Comparison of ENCODE assay signal across 29 cellular contexts in genomic region chr5:104652271-104652861, GRCh38.
DNase-seq lines count a peak whose midpoint lies in the region; ATAC-seq and TF ChIP-seq lines count a peak whose summit lies in the region.
"Had no signal": no experiment of that assay in that cellular context is flagged by ENCODE, and none has a peak within 500 bp of the region (broad histone marks: within the 10 kb centered on the region; RNA-seq: fewer than 3 reads in every experiment).

No MANE protein-coding gene starts in this region.

- peaks cover 9% of the 10 kb centered on the region for H3K4me1 Mint-ChIP-seq in WTC11
- H3K4me1 Mint-ChIP-seq: activated CD4-positive, alpha-beta T cell treated with anti-CD3 and anti-CD28 coated beads, Interleukin-2, amount 10 ng/mL, durations not matched to agents 24 days and 14 days; IgD-negative memory B cell; naive thymus-derived CD8-positive, alpha-beta T cell; stimulated activated naive B cell treated with anti-CD40 and anti-IgM and Interleukin-4, amounts not matched to agents 10 μg/mL and 1 μg/mL and 100 μg/mL, for 72 hours had no signal

- H3K27me3 Mint-ChIP-seq in WTC11 (ENCODE audit: low read depth), result peaks cover 97% of the 10 kb centered on the region
- H3K27me3 Mint-ChIP-seq: activated CD4-positive, alpha-beta T cell treated with anti-CD3 and anti-CD28 coated beads, Interleukin-2, amount 10 ng/mL, durations not matched to agents 24 days and 14 days; activated naive CD8-positive, alpha-beta T cell; IgD-negative memory B cell; naive thymus-derived CD8-positive, alpha-beta T cell; stimulated activated naive B cell treated with anti-CD40 and anti-IgM and Interleukin-4, amounts not matched to agents 10 μg/mL and 1 μg/mL and 100 μg/mL, for 72 hours had no signal

- H3K9me3 ChIP-seq in aorta (ENCODE audit: control insufficient read depth, low read length) (no peaks in the 10 kb centered on the region), right lobe of liver (no peaks in the 10 kb centered on the region), prostate gland (no peaks in the 10 kb centered on the region)
- H3K9me3 ChIP-seq: Caco-2, suprapubic skin, upper lobe of right lung had no signal

- H3K4me1 ChIP-seq in aorta (ENCODE audit: control insufficient read depth in 1 of 2, insufficient read depth in 2 of 2, low read length in 2 of 2) (no peaks in the 10 kb centered on the region), right lobe of liver (no peaks in the 10 kb centered on the region), prostate gland (replicated peaks) (no peaks in the 10 kb centered on the region)
- H3K4me1 ChIP-seq: Caco-2, suprapubic skin, upper lobe of right lung had no signal

- no peak overlapping the region for H3K27ac Mint-ChIP-seq in WTC11
- H3K27ac Mint-ChIP-seq: activated CD4-positive, alpha-beta T cell treated with anti-CD3 and anti-CD28 coated beads, Interleukin-2, amount 10 ng/mL, durations not matched to agents 24 days and 14 days; activated naive CD8-positive, alpha-beta T cell; IgD-negative memory B cell; naive thymus-derived CD8-positive, alpha-beta T cell; stimulated activated naive B cell treated with anti-CD40 and anti-IgM and Interleukin-4, amounts not matched to agents 10 μg/mL and 1 μg/mL and 100 μg/mL, for 72 hours had no signal

- POLR2A ChIA-PET in WTC11 (lab: Charles Lee), result no interaction called here

- no peaks in the 10 kb centered on the region for H3K36me3 ChIP-seq in aorta (ENCODE audit: control insufficient read depth in 1 of 2, insufficient read depth in 2 of 2, low read length in 1 of 2)
- H3K36me3 ChIP-seq in right lobe of liver, result no peaks in the 10 kb centered on the region
- H3K36me3 ChIP-seq in prostate gland, result no peaks in the 10 kb centered on the region
- H3K36me3 ChIP-seq: suprapubic skin, upper lobe of right lung, WERI-Rb-1 had no signal

- no peak overlapping the region for H3K27ac ChIP-seq in aorta (ENCODE audit: low read depth in 1 of 2, low read length in 2 of 2)
- H3K27ac ChIP-seq in right lobe of liver, result no peak overlapping the region
- H3K27ac ChIP-seq in prostate gland, result no peak overlapping the region
- H3K27ac ChIP-seq: 22Rv1, PC-9, skin epidermis, suprapubic skin, upper lobe of right lung, WERI-Rb-1 had no signal

- CTCF ChIA-PET in WTC11 (lab: Charles Lee), result no interaction called here

- no peak overlapping the region for H3K4me3 Mint-ChIP-seq in WTC11
- H3K4me3 Mint-ChIP-seq: activated CD4-positive, alpha-beta T cell treated with anti-CD3 and anti-CD28 coated beads, Interleukin-2, amount 10 ng/mL, durations not matched to agents 24 days and 14 days; activated naive CD8-positive, alpha-beta T cell; IgD-negative memory B cell; naive thymus-derived CD8-positive, alpha-beta T cell; stimulated activated naive B cell treated with anti-CD40 and anti-IgM and Interleukin-4, amounts not matched to agents 10 μg/mL and 1 μg/mL and 100 μg/mL, for 72 hours had no signal

- intact Hi-C loops in Right ventricle myocardium inferior (cut with DNase I), result no loop called here
- intact Hi-C loops in left ventricle myocardium superior (cut with micrococcal nuclease), result no loop called here
- intact Hi-C loops in aorta (cut with DNase I), result no loop called here
- intact Hi-C loops in right lobe of liver (cut with DNase I), result no loop called here
- intact Hi-C loops in prostate gland (cut with DNase I), result no loop called here

- TF ChIP-seq CTCF in WTC11 (IDR thresholded peaks at IDR 0.05), result no peak
- TF ChIP-seq CTCF in right lobe of liver (IDR thresholded peaks at IDR 0.05), result no peak
- TF ChIP-seq CTCF in prostate gland (IDR thresholded peaks at IDR 0.05), result no peak

- WGBS in aorta, 2 donors, result 94 to 95% methylated on average over 5 of the region's 5 CpGs
- 60% methylated on average over 2 of the region's 5 CpGs for WGBS in right lobe of liver (ENCODE audit: insufficient coverage, low coverage, low lambda C conversion rate, missing lambda C conversion rate)
- 93% methylated on average over 5 of the region's 5 CpGs for WGBS in prostate gland

- no peak for TF ChIP-seq POLR2A in right lobe of liver (IDR thresholded peaks at IDR 0.05)
- TF ChIP-seq POLR2A in prostate gland (IDR thresholded peaks at IDR 0.05), result no peak

- DNase-seq in Right ventricle myocardium inferior (ENCODE audit: missing footprints) (peak; percentile 30), left ventricle myocardium superior (no peak), WTC11 (ENCODE audit: low spot score) (no peak), islet precursor cell (peak; percentile 78), aorta (no peak), right lobe of liver (no peak), NCI-H524 (lab: John Stamatoyannopoulos, UW) (no peak), prostate gland (ENCODE audit: low spot score) (no peak)
- DNase-seq: activated CD4-positive, alpha-beta T cell treated with anti-CD3 and anti-CD28 coated beads, Interleukin-2, amount 10 ng/mL, durations not matched to agents 24 days and 14 days; activated effector memory CD4-positive, alpha-beta T cell treated with Interleukin-2 at 50 U/mL for 16 hours; activated T-cell treated with anti-CD3 and anti-CD28 coated beads, Interleukin-2, amount 50 U/mL, for 1 hour; C1 segment of cervical spinal cord; Caco-2; DMS53; midbrain; naive thymus-derived CD8-positive, alpha-beta T cell; NCI-H1048; NCI-H1930; NCI-H526; SIG-M5; stimulated activated naive B cell treated with anti-CD40 and anti-IgM and Interleukin-4, amounts not matched to agents 10 μg/mL and 1 μg/mL and 100 μg/mL, for 72 hours; upper lobe of right lung; WERI-Rb-1 had no signal

- H3K27me3 ChIP-seq in aorta (ENCODE audit: control insufficient read depth in 1 of 2, insufficient read depth in 2 of 2, low read length in 1 of 2) (no peaks in the 10 kb centered on the region), right lobe of liver (no peaks in the 10 kb centered on the region), prostate gland (replicated peaks; ENCODE audit: insufficient read depth) (no peaks in the 10 kb centered on the region)
- H3K27me3 ChIP-seq: suprapubic skin, upper lobe of right lung had no signal

- no peaks in the 10 kb centered on the region for H3K9me3 Mint-ChIP-seq in WTC11

- no peaks in the 10 kb centered on the region for H3K36me3 Mint-ChIP-seq in WTC11
- H3K36me3 Mint-ChIP-seq: activated naive CD8-positive, alpha-beta T cell; IgD-negative memory B cell; naive thymus-derived CD8-positive, alpha-beta T cell; stimulated activated naive B cell treated with anti-CD40 and anti-IgM and Interleukin-4, amounts not matched to agents 10 μg/mL and 1 μg/mL and 100 μg/mL, for 72 hours had no signal

- H3K4me3 ChIP-seq in aorta (ENCODE audit: low read length in 2 of 2) (no peak overlapping the region), right lobe of liver (no peak overlapping the region), prostate gland (no peak overlapping the region)
- H3K4me3 ChIP-seq: PC-9, skin epidermis, suprapubic skin, upper lobe of right lung had no signal

- ATAC-seq in Right ventricle myocardium inferior (no peak), left ventricle myocardium superior (no peak), WTC11 (peak; percentile 76), aorta (ENCODE audit: low FRiP score) (peak; percentile 36), right lobe of liver (no peak)
- ATAC-seq: naive thymus-derived CD8-positive, alpha-beta T cell; stimulated activated naive B cell treated with anti-CD40 and anti-IgM and Interleukin-4, amounts not matched to agents 10 μg/mL and 1 μg/mL and 100 μg/mL, for 72 hours had no signal

TF ChIP-seq in WTC11, 78 proteins besides CTCF, POLR2A, EP300 and RAD21 (continues in another document):
- TF ChIP-seq ZNF317 (CRISPR knock-in tag; IDR thresholded peaks at IDR 0.05; ENCODE audit: borderline replicate concordance, low read depth), result no peak
- no peak for TF ChIP-seq TEAD4 (CRISPR knock-in tag; IDR thresholded peaks at IDR 0.05)
- TF ChIP-seq ZSCAN18 (CRISPR knock-in tag; IDR thresholded peaks at IDR 0.05), result no peak
- TF ChIP-seq MAX (CRISPR knock-in tag; IDR thresholded peaks at IDR 0.05), result no peak
- no peak for TF ChIP-seq CREM (CRISPR knock-in tag; IDR thresholded peaks at IDR 0.05)
- no peak for TF ChIP-seq ZMAT4 (CRISPR knock-in tag; IDR thresholded peaks at IDR 0.05)
- TF ChIP-seq ZBTB21 (CRISPR knock-in tag; IDR thresholded peaks at IDR 0.05; ENCODE audit: borderline replicate concordance), result no peak
- TF ChIP-seq HMGA2 (CRISPR knock-in tag; IDR thresholded peaks at IDR 0.05), result no peak
- no peak for TF ChIP-seq FOXP4 (CRISPR knock-in tag; IDR thresholded peaks at IDR 0.05)

Comparison
In these comparisons a context has a peak if more than half of its experiments do, and no peak if none do; other contexts are left out.
1. DNase-seq: peak in Right ventricle myocardium inferior (single experiment) and islet precursor cell (single experiment); none in left ventricle myocardium superior (single experiment), WTC11 (single experiment), aorta (0 of 2), right lobe of liver (0 of 3), NCI-H524 (0 of 2) and prostate gland (single experiment).
2. ATAC-seq: peak in WTC11 (single experiment) and aorta (single experiment); none in Right ventricle myocardium inferior (single experiment), left ventricle myocardium superior (single experiment) and right lobe of liver (0 of 4).